In genomic region chr18:54335638-54336173, GRCh38 we compare ENCODE assay signal across 34 cellular contexts. TPM values are rescaled to one million over a fixed set of nuclear protein-coding genes. Genes with fewer than 3 reads are reported as not detected.
"Had no signal": no experiment of that assay in that cellular context is flagged by ENCODE, and none has a peak within 500 bp of the region (broad histone marks: within the 10 kb centered on the region; RNA-seq: fewer than 3 reads in every experiment).

No MANE protein-coding gene starts in this region.

- H3K4me2 ChIP-seq: smooth muscle cell had no signal

- H3K27me3 ChIP-seq: adrenal gland, ascending aorta, brain microvascular endothelial cell, esophagus muscularis mucosa, heart right ventricle, left lung, right atrium auricular region, tibial nerve had no signal

- H3K9me3 Mint-ChIP-seq: activated CD4-positive, alpha-beta T cell treated with anti-CD3 and anti-CD28 coated beads, Interleukin-2, amount 10 ng/mL, durations not matched to agents 24 days and 14 days; natural killer cell treated with Interleukin-12 subunit alpha and Interleukin-12 subunit beta and Interleukin-15 and Interleukin-18, amount 100 ng/mL, for 72 hours had no signal

- H3K27ac Mint-ChIP-seq: activated CD4-positive, alpha-beta T cell treated with anti-CD3 and anti-CD28 coated beads, Interleukin-2, amount 10 ng/mL, durations not matched to agents 24 days and 14 days; activated naive CD8-positive, alpha-beta T cell; activated T-helper 1 cell treated with anti-CD3 and anti-CD28 coated beads, Interleukin-12 subunit alpha, Interleukin-12 subunit beta, Interleukin-2, Interleukin-4 antibody, amounts not matched to agents 30 ng/mL and 10 ng/mL and 1 ng/mL, durations not matched to agents 14 hours and 24 hours and 36 hours; natural killer cell treated with Interleukin-12 subunit alpha and Interleukin-12 subunit beta and Interleukin-15 and Interleukin-18, amount 100 ng/mL, for 72 hours had no signal

- H3K36me3 Mint-ChIP-seq: activated naive CD8-positive, alpha-beta T cell; natural killer cell treated with Interleukin-12 subunit alpha and Interleukin-12 subunit beta and Interleukin-15 and Interleukin-18, amount 100 ng/mL, for 72 hours had no signal

- H3K27ac ChIP-seq: adrenal gland, ascending aorta, brain microvascular endothelial cell, esophagus muscularis mucosa, heart right ventricle, left lung, right atrium auricular region, tibial nerve, VCaP had no signal

- H3K4me3 ChIP-seq: adrenal gland, ascending aorta, esophagus muscularis mucosa, heart right ventricle, left lung, lung, mucosa of descending colon, right atrium auricular region, smooth muscle cell, tibial nerve had no signal

- H3K36me3 ChIP-seq: adrenal gland, ascending aorta, brain microvascular endothelial cell, esophagus muscularis mucosa, heart right ventricle, left lung, right atrium auricular region, tibial nerve had no signal

- FAIRE-seq: endothelial cell of umbilical vein, TTC549 had no signal

- H3K9me3 ChIP-seq: adrenal gland, ascending aorta, esophagus muscularis mucosa, left lung, mucosa of descending colon, right atrium auricular region, tibial nerve had no signal

- ATAC-seq: heart right ventricle; left lung; mucosa of descending colon; natural killer cell treated with Interleukin-12 subunit alpha and Interleukin-12 subunit beta and Interleukin-15 and Interleukin-18, amount 100 ng/mL, for 72 hours had no signal

- H3K4me3 Mint-ChIP-seq: activated CD4-positive, alpha-beta T cell treated with anti-CD3 and anti-CD28 coated beads, Interleukin-2, amount 10 ng/mL, durations not matched to agents 24 days and 14 days; activated naive CD8-positive, alpha-beta T cell; activated T-helper 1 cell treated with anti-CD3 and anti-CD28 coated beads, Interleukin-12 subunit alpha, Interleukin-12 subunit beta, Interleukin-2, Interleukin-4 antibody, amounts not matched to agents 30 ng/mL and 10 ng/mL and 1 ng/mL, durations not matched to agents 14 hours and 24 hours and 36 hours; natural killer cell treated with Interleukin-12 subunit alpha and Interleukin-12 subunit beta and Interleukin-15 and Interleukin-18, amount 100 ng/mL, for 72 hours had no signal

- DNase-seq: activated CD4-positive, alpha-beta T cell treated with anti-CD3 and anti-CD28 coated beads, Interleukin-2, amount 10 ng/mL, durations not matched to agents 24 days and 14 days; activated gamma-delta T cell; adrenal gland; brain microvascular endothelial cell; caudate nucleus; cortex of kidney; foreskin melanocyte; heart right ventricle; kidney glomerular epithelial cell; left lung; mucosa of descending colon; stimulated activated CD4-positive, alpha-beta T cell treated with anti-CD3 and anti-CD28 coated beads, Interleukin-2, amount 100 ng/mL, for 24 hours; stimulated activated naive CD4-positive, alpha-beta T cell; T-helper 9 cell had no signal

- H3K4me1 ChIP-seq: adrenal gland, ascending aorta, esophagus muscularis mucosa, heart right ventricle, left lung, right atrium auricular region, tibial nerve had no signal

RNA-seq across cellular contexts. Expression of gene STARD6, which starts 22.0 kb away (rescaled TPM):
- total RNA-seq: activated CD4-positive, alpha-beta T cell treated with anti-CD3 and anti-CD28 coated beads, Interleukin-2, amount 10 ng/mL, durations not matched to agents 24 days and 14 days; adrenal gland; ascending aorta; chondrocyte; endothelial cell of umbilical vein; esophagus muscularis mucosa; glomerular endothelial cell; left lung; lung; mesenteric fat pad; mucosa of descending colon; myocyte; natural killer cell treated with Interleukin-12 subunit alpha and Interleukin-12 subunit beta and Interleukin-15 and Interleukin-18, amount 100 ng/mL, for 72 hours; omental fat pad; right atrium auricular region; smooth muscle cell; T-helper 1 cell treated with Interleukin-12 subunit alpha and Interleukin-12 subunit beta and Interleukin-4 antibody, amounts not matched to agents 30 ng/mL and 1 ng/mL, for 36 hours; temporal lobe; tibial nerve; ureter had no signal
- polyA plus RNA-seq: adrenal gland, endothelial cell of umbilical vein, heart right ventricle, smooth muscle cell had no signal
